ENCODE assay signal across 19 cellular contexts in genomic region chr11:10058356-10058755, GRCh38.
DNase-seq lines count a peak whose midpoint lies in the region; ATAC-seq, FAIRE-seq and TF ChIP-seq lines count a peak whose summit lies in the region.
"Had no signal": no experiment of that assay in that cellular context is flagged by ENCODE, and none has a peak within 500 bp of the region (broad histone marks: within the 10 kb centered on the region; RNA-seq: fewer than 3 reads in every experiment).

No MANE protein-coding gene starts in this region.

- H3K9me2 ChIP-seq in MM.1S (replicated peaks; ENCODE audit: insufficient read depth, low read length) (no peaks in the 10 kb centered on the region), PC-9 (ENCODE audit: insufficient read depth) (no peaks in the 10 kb centered on the region)

- in situ Hi-C loops in HepG2 (cut with HindIII; ENCODE audit: extremely low pct_ligation_motif_present, low pct_unique_long_range_greater_than_20kb), result no loop called here

- intact Hi-C loops in HepG2 (cut with micrococcal nuclease; ENCODE audit: unreplicated experiment), result no loop called here
- intact Hi-C loops in right lobe of liver (cut with DNase I), result no loop called here
- intact Hi-C loops in PC-9 (cut with micrococcal nuclease; ENCODE audit: unreplicated experiment), result no loop called here
- intact Hi-C loops in testis (cut with DNase I; ENCODE audit: low total_unique reads), result no loop called here

- ATAC-seq in HepG2 (no peak), right lobe of liver (no peak), GM21825 (IDR thresholded peaks at IDR 0.05; ENCODE audit: unreplicated experiment) (no peak)
- ATAC-seq: Panc1 had no signal

- WGBS in HepG2 (ENCODE audit: low lambda C conversion rate), result 97% methylated on average over 1 of the region's 1 CpG
- WGBS in right lobe of liver (ENCODE audit: insufficient coverage, low coverage, low lambda C conversion rate, missing lambda C conversion rate), result 64% methylated on average over 1 of the region's 1 CpG
- 94 to 100% methylated on average over 1 of the region's 1 CpG for WGBS in testis, 2 donors

- H3K9ac ChIP-seq in HepG2 (ENCODE audit: insufficient read depth, low read depth, low read length), result no peak overlapping the region
- H3K9ac ChIP-seq in MM.1S (ENCODE audit: low read length), result no peak overlapping the region

- no peaks in the 10 kb centered on the region for H3K36me3 ChIP-seq in HepG2 (replicated peaks in 1 of 2; ENCODE audit: control insufficient read depth in 1 of 2, insufficient read depth in 2 of 2, low read length in 2 of 2)
- no peaks in the 10 kb centered on the region for H3K36me3 ChIP-seq in right lobe of liver
- no peaks in the 10 kb centered on the region for H3K36me3 ChIP-seq in bronchial epithelial cell (ENCODE audit: control insufficient read depth, insufficient read depth, low read length)
- no peaks in the 10 kb centered on the region for H3K36me3 ChIP-seq in MM.1S (replicated peaks; ENCODE audit: insufficient read depth, low read length)
- H3K36me3 ChIP-seq in PC-9 (ENCODE audit: low read depth), result no peaks in the 10 kb centered on the region
- no peaks in the 10 kb centered on the region for H3K36me3 ChIP-seq in testis (ENCODE audit: low read depth, missing control alignments)
- H3K36me3 ChIP-seq: SJSA1 had no signal

- TF ChIP-seq CTCF in HepG2 (CRISPR knock-in tag; IDR thresholded peaks at IDR 0.05), result no peak
- TF ChIP-seq CTCF in right lobe of liver (IDR thresholded peaks at IDR 0.05), result no peak
- no peak for TF ChIP-seq CTCF in bronchial epithelial cell (IDR thresholded peaks at IDR 0.05; ENCODE audit: insufficient read depth, low read length, severe bottlenecking)
- TF ChIP-seq CTCF in MM.1S (IDR thresholded peaks at IDR 0.05; ENCODE audit: low read length), result no peak
- TF ChIP-seq CTCF in PC-9 (conservative IDR thresholded peaks at IDR 0.05), result no peak
- no peak for TF ChIP-seq CTCF in testis (IDR thresholded peaks at IDR 0.05)

- BruUV-seq in HepG2 (replicated peaks; lab: Mats Ljungman, UMichigan) (no TSS peak), PC-9 (replicated peaks; lab: Mats Ljungman, UMichigan) (no TSS peak)

- H3K79me2 ChIP-seq in HepG2 (ENCODE audit: insufficient read depth, low read length) (peaks cover 5% of the 10 kb centered on the region), MM.1S (ENCODE audit: low read length) (no peaks in the 10 kb centered on the region), PC-9 (ENCODE audit: low read depth) (no peaks in the 10 kb centered on the region)

- H4K20me1 ChIP-seq in HepG2 (ENCODE audit: insufficient read depth, low read length) (no peaks in the 10 kb centered on the region), MM.1S (ENCODE audit: insufficient read depth, low read length) (no peaks in the 10 kb centered on the region), PC-9 (ENCODE audit: insufficient read depth) (no peaks in the 10 kb centered on the region)

- 0 out of 2 replicates have a peak, but pooled peaks cover 4% of the 10 kb centered on the region for H3K4me1 ChIP-seq in HepG2 (ENCODE audit: insufficient read depth, low read length)
- H3K4me1 ChIP-seq in right lobe of liver, result no peaks in the 10 kb centered on the region
- H3K4me1 ChIP-seq in MM.1S (ENCODE audit: low read length), result no peaks in the 10 kb centered on the region
- H3K4me1 ChIP-seq in PC-9 (replicated peaks; ENCODE audit: insufficient read depth), result no peaks in the 10 kb centered on the region
- H3K4me1 ChIP-seq in testis, result no peaks in the 10 kb centered on the region

- no peak for TF ChIP-seq POLR2A in HepG2 (IDR thresholded peaks at IDR 0.05; ENCODE audit: insufficient read depth in 1 of 2, low read depth in 2 of 2, low read length in 2 of 2)
- TF ChIP-seq POLR2A in right lobe of liver (IDR thresholded peaks at IDR 0.05), result no peak
- TF ChIP-seq POLR2A in testis (IDR thresholded peaks at IDR 0.05), result no peak

- H3K27ac ChIP-seq in HepG2 (ENCODE audit: extremely low read length, insufficient read depth, low read length) (no peak overlapping the region), right lobe of liver (no peak overlapping the region), MM.1S (ENCODE audit: low read length) (no peak overlapping the region), PC-9 (no peak overlapping the region), testis (no peak overlapping the region)
- H3K27ac ChIP-seq: 22Rv1, SJSA1 had no signal

- TF ChIP-seq RAD21 in HepG2 (CRISPR knock-in tag; IDR thresholded peaks at IDR 0.05), result no peak

- no peaks in the 10 kb centered on the region for H3F3A ChIP-seq in MM.1S (ENCODE audit: insufficient read depth, low read length)
- no peaks in the 10 kb centered on the region for H3F3A ChIP-seq in PC-9 (ENCODE audit: insufficient read depth, low read depth)

- H3K9me3 ChIP-seq in HepG2 (ENCODE audit: low read length) (peaks cover 12% of the 10 kb centered on the region; the same call in 1 of the 2 replicates), right lobe of liver (peaks cover 0 to 4% (median 0%) of the 10 kb centered on the region in 4 donors), MM.1S (replicated peaks; ENCODE audit: insufficient read depth, low read length) (no peaks in the 10 kb centered on the region), PC-9 (ENCODE audit: insufficient read depth, low read depth) (peaks cover 5% of the 10 kb centered on the region), testis (no peaks in the 10 kb centered on the region)
- H3K9me3 ChIP-seq: SJSA1 had no signal

- DNase-seq in HepG2 (ENCODE audit: low spot score), result no peak
- DNase-seq in right lobe of liver, result no peak
- peak; percentile 21 for DNase-seq in bronchial epithelial cell (ENCODE audit: low read depth)
- DNase-seq in iris pigment epithelial cell (ENCODE audit: low read depth), result peak; percentile 55
- DNase-seq in MM.1S, result no peak
- no peak for DNase-seq in PC-9
- no peak for DNase-seq in testis
- DNase-seq: DND-41, GF-D8, GOT3, KBM-7, NCI-H187, NCI-H226, NCI-H526 had no signal

- no peak for TF ChIP-seq EP300 in HepG2 (IDR thresholded peaks at IDR 0.05; ENCODE audit: low read depth in 2 of 2, low read length in 2 of 2)
- TF ChIP-seq EP300 in HepG2 (CRISPR knock-in tag; IDR thresholded peaks at IDR 0.05; ENCODE audit: borderline replicate concordance), result no peak

- CTCF ChIA-PET in HepG2 (lab: Yijun Ruan, JAX; ENCODE audit: low intra/inter-chr PET ratio, low total read pairs), result no interaction called here
- CTCF ChIA-PET in PC-9 (lab: Charles Lee), result no interaction called here

- no peak for FAIRE-seq in HepG2 (lab: Jason Lieb, UNC)
- FAIRE-seq in bronchial epithelial cell (lab: Jason Lieb, UNC), result no peak
- FAIRE-seq: GM19239 had no signal

- H2AFZ ChIP-seq in HepG2 (ENCODE audit: low read length), result no peak overlapping the region
- no peak overlapping the region for H2AFZ ChIP-seq in MM.1S (ENCODE audit: low read length)
- no peak overlapping the region for H2AFZ ChIP-seq in PC-9

- POLR2A ChIA-PET in HepG2 (lab: Yijun Ruan, JAX), result no interaction called here
- POLR2A ChIA-PET in PC-9 (lab: Charles Lee; ENCODE audit: unreplicated experiment), result no interaction called here

- H3K4me3 ChIP-seq in HepG2 (replicated peaks in 1 of 3; ENCODE audit: insufficient read depth in 1 of 3, low read depth in 2 of 3, low read length in 3 of 3), result no peak overlapping the region
- H3K4me3 ChIP-seq in right lobe of liver, result no peak overlapping the region
- no peak overlapping the region for H3K4me3 ChIP-seq in bronchial epithelial cell (ENCODE audit: low read depth, low read length)
- no peak overlapping the region for H3K4me3 ChIP-seq in MM.1S (ENCODE audit: low read length)
- no peak overlapping the region for H3K4me3 ChIP-seq in PC-9
- no peak overlapping the region for H3K4me3 ChIP-seq in testis
- H3K4me3 ChIP-seq: SJSA1 had no signal

- H3K27me3 ChIP-seq in HepG2 (ENCODE audit: control insufficient read depth in 1 of 2, insufficient read depth in 2 of 2, low read length in 2 of 2) (no peaks in the 10 kb centered on the region), right lobe of liver (no peaks in the 10 kb centered on the region), bronchial epithelial cell (ENCODE audit: control insufficient read depth, insufficient read depth, low read length) (no peaks in the 10 kb centered on the region), MM.1S (replicated peaks; ENCODE audit: insufficient read depth, low read length) (no peaks in the 10 kb centered on the region), PC-9 (ENCODE audit: insufficient read depth, low read depth) (no peaks in the 10 kb centered on the region), testis (no peaks in the 10 kb centered on the region)
- H3K27me3 ChIP-seq: SJSA1 had no signal

- H3K4me2 ChIP-seq in HepG2 (ENCODE audit: low read depth, low read length) (no peak overlapping the region), MM.1S (ENCODE audit: low read depth, low read length) (no peak overlapping the region), PC-9 (no peak overlapping the region)

TF ChIP-seq in HepG2, 621 proteins besides CTCF, POLR2A, EP300 and RAD21:
- TF ChIP-seq HOMEZ (CRISPR knock-in tag; IDR thresholded peaks at IDR 0.05; ENCODE audit: low read depth) (peak; percentile 71; the same call in 1 of the 2 replicates), RXRB (CRISPR knock-in tag; IDR thresholded peaks at IDR 0.05; ENCODE audit: borderline replicate concordance) (no peak)

Comparison
In these comparisons a context has a peak if more than half of its experiments do, and no peak if none do; other contexts are left out.
1. DNase-seq: peak in bronchial epithelial cell (single experiment) and iris pigment epithelial cell (single experiment); none in HepG2 (single experiment), right lobe of liver (0 of 3), MM.1S (single experiment), PC-9 (0 of 2) and testis (single experiment).